23 cellular contexts compared by ENCODE assay signal in the genomic region with DNA sequence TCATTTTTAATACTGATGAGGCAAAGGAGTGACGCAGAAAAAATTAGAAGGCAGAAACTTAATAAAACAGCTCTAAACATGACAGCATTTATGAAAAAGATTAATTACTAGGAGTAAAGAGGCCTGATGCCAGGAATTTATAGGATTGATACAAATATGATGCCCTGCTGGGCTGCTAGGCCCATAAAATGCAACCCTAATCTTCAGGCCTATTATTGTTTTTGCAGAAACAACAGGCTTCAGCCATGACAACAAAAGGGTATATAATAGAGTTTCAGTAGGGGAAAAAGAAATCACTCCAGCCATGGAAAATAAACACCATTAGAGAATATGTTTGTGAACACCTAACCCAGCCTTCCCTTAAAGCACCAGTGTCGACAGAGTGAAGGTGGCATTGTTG. TPM values are rescaled to one million over a fixed set of nuclear protein-coding genes. Genes with fewer than 3 reads are reported as not detected.
A peak's percentile ranks its signal among the peaks of the same experiment; 100 is the strongest.
DNase-seq lines count a peak whose midpoint lies in the region; ATAC-seq, FAIRE-seq and TF ChIP-seq lines count a peak whose summit lies in the region.
"Had no signal": no experiment of that assay in that cellular context is flagged by ENCODE, and none has a peak within 500 bp of the region (broad histone marks: within the 10 kb centered on the region; RNA-seq: fewer than 3 reads in every experiment).

No MANE protein-coding gene starts in this region.

- intact Hi-C loops in vagina (cut with DNase I) = no loop called here
- intact Hi-C loops in tibial artery (cut with DNase I; ENCODE audit: low total_unique reads) = no loop called here

- no peak for ATAC-seq in HG03196 (IDR thresholded peaks at IDR 0.05; ENCODE audit: unreplicated experiment)
- ATAC-seq: CD8-positive, alpha-beta T cell had no signal

- H3K27me3 ChIP-seq in vagina (no peaks in the 10 kb centered on the region), tibial artery (no peaks in the 10 kb centered on the region)
- H3K27me3 ChIP-seq: BLaER1 had no signal

- no peak for TF ChIP-seq POLR2A in vagina (IDR thresholded peaks at IDR 0.05)

- no peaks in the 10 kb centered on the region for H3K4me1 ChIP-seq in vagina
- no peaks in the 10 kb centered on the region for H3K4me1 ChIP-seq in tibial artery
- H3K4me1 ChIP-seq: BLaER1 had no signal

- H3K27ac ChIP-seq in vagina (no peak overlapping the region), tibial artery (no peak overlapping the region)
- H3K27ac ChIP-seq: BLaER1 had no signal

- H3K9me3 ChIP-seq in vagina (no peaks in the 10 kb centered on the region), tibial artery (no peaks in the 10 kb centered on the region)
- H3K9me3 ChIP-seq: BLaER1 had no signal

- no peak overlapping the region for H3K4me3 ChIP-seq in vagina
- no peak overlapping the region for H3K4me3 ChIP-seq in tibial artery
- H3K4me3 ChIP-seq: BLaER1 had no signal

- no peaks in the 10 kb centered on the region for H3K36me3 ChIP-seq in vagina
- no peaks in the 10 kb centered on the region for H3K36me3 ChIP-seq in tibial artery
- H3K36me3 ChIP-seq: BLaER1 had no signal

- FAIRE-seq in urothelium cell line (lab: Jason Lieb, UNC) = peak; percentile 37
- FAIRE-seq: G401.6 had no signal

- no peak for TF ChIP-seq CTCF in vagina (IDR thresholded peaks at IDR 0.05)
- TF ChIP-seq CTCF in tibial artery (IDR thresholded peaks at IDR 0.05) = no peak

- DNase-seq in NCI-H187 treated with DMSO at 0.1 percent for 48 hours (lab: John Stamatoyannopoulos, UW) (peak; percentile 30), NCI-H187 (lab: John Stamatoyannopoulos, UW) (no peak), NCI-H146 treated with DMSO at 0.1 percent for 48 hours (lab: John Stamatoyannopoulos, UW; ENCODE audit: unreplicated experiment) (peak; percentile 49), NCI-H345 treated with DMSO at 0.1 percent for 48 hours (lab: John Stamatoyannopoulos, UW; ENCODE audit: unreplicated experiment) (peak; percentile 33), urothelium cell line (ENCODE audit: low spot score) (no peak), vagina (ENCODE audit: extremely low spot score in 2 of 2) (no peak), tibial artery (no peak)
- DNase-seq: CD8-positive, alpha-beta T cell; DND-41; GOT3; IMR-90; Kasumi-1; MM.1S; NCI-H1092 treated with DMSO at 0.1 percent for 48 hours; NCI-H2171; RPMI8226; SIG-M5 had no signal

RNA-seq across cellular contexts. Expression of a gene that starts 50.6 kb away (rescaled TPM):
- total RNA-seq in vagina = not detected
- total RNA-seq: A172; CD8-positive, alpha-beta T cell; HT-29; IMR-90; T-helper 2 cell treated with Interferon-gamma antibody and Interleukin-4, amounts not matched to agents 100 ng/mL and 5 ng/mL, for 36 hours had no signal

Comparison
In these comparisons a context has a peak if more than half of its experiments do, and no peak if none do; other contexts are left out.
1. DNase-seq: peak in NCI-H187 treated with DMSO at 0.1 percent for 48 hours (single experiment), NCI-H146 treated with DMSO at 0.1 percent for 48 hours (single experiment) and NCI-H345 treated with DMSO at 0.1 percent for 48 hours (single experiment); none in NCI-H187 (0 of 2), urothelium cell line (single experiment), vagina (0 of 2) and tibial artery (0 of 2).